22 cellular contexts compared by ENCODE assay signal in genomic region chr2:234695981-234696380, GRCh38.
DNase-seq lines count a peak whose midpoint lies in the region; ATAC-seq and TF ChIP-seq lines count a peak whose summit lies in the region.
"Had no signal": no experiment of that assay in that cellular context is flagged by ENCODE, and none has a peak within 500 bp of the region (broad histone marks: within the 10 kb centered on the region; RNA-seq: fewer than 3 reads in every experiment).

No MANE protein-coding gene starts in this region.

- H3K9me3 ChIP-seq in PC-9 (ENCODE audit: insufficient read depth, low read depth) (peaks cover 29% of the 10 kb centered on the region), osteoblast (ENCODE audit: low read depth, low read length) (peaks cover 4% of the 10 kb centered on the region)
- H3K9me3 ChIP-seq: BE2C had no signal

- ATAC-seq in left lobe of liver, result no peak
- ATAC-seq: GM12878 had no signal

- H3K79me2 ChIP-seq in PC-9 (ENCODE audit: low read depth) (no peaks in the 10 kb centered on the region), osteoblast (ENCODE audit: insufficient read depth, low read length) (no peaks in the 10 kb centered on the region)

- H3K4me1 ChIP-seq in PC-9 (replicated peaks; ENCODE audit: insufficient read depth) (peaks cover 35% of the 10 kb centered on the region), osteoblast (ENCODE audit: insufficient read depth, low read length) (peaks cover 25% of the 10 kb centered on the region)
- H3K4me1 ChIP-seq: BLaER1 had no signal

- DNase-seq in PC-9, result no peak
- peak; percentile 36 for DNase-seq in osteoblast (ENCODE audit: insufficient read length, low spot score, missing footprints)
- no peak for DNase-seq in left lobe of liver (ENCODE audit: low spot score)
- no peak for DNase-seq in NCI-H2081 treated with DMSO at 0.1 percent for 48 hours (lab: John Stamatoyannopoulos, UW)
- DNase-seq in NCI-H1436 treated with DMSO at 0.1 percent for 48 hours (lab: John Stamatoyannopoulos, UW), result no peak
- DNase-seq: 8988T; ACHN; BE2C; C1 segment of cervical spinal cord; CD4-positive, alpha-beta memory T cell; CD4-positive, CD25-positive, alpha-beta regulatory T cell; CD8-positive, alpha-beta memory T cell; COR-L47; DMS 273 treated with DMSO at 0.1 percent for 48 hours; DMS153; DMS53; DMS79; DND-41; EL; GDM1 had no signal

- no TSS peak for BruUV-seq in PC-9 (replicated peaks; lab: Mats Ljungman, UMichigan)

- CTCF ChIA-PET in PC-9 (lab: Charles Lee), result interaction anchor here (0.6 kb wide), 1 partner anchor 16 kb away, joined by 3 read pairs; no protein-coding TSS in a partner anchor

- H3K36me3 ChIP-seq in PC-9 (ENCODE audit: low read depth), result no peaks in the 10 kb centered on the region; the same call in 1 of the 2 replicates
- H3K36me3 ChIP-seq in osteoblast (ENCODE audit: insufficient read depth, low read length), result no peaks in the 10 kb centered on the region
- H3K36me3 ChIP-seq: BE2C, BLaER1 had no signal

- H2AFZ ChIP-seq in PC-9 (no peak overlapping the region), osteoblast (ENCODE audit: low read length) (no peak overlapping the region)

- H3K27ac ChIP-seq in PC-9 (peak overlapping the region; percentile 92), osteoblast (ENCODE audit: low read depth, low read length) (no peak overlapping the region)
- H3K27ac ChIP-seq: BLaER1 had no signal

- TF ChIP-seq CTCF in PC-9 (conservative IDR thresholded peaks at IDR 0.05) (no peak), osteoblast (IDR thresholded peaks at IDR 0.05; ENCODE audit: extremely low read depth, low read depth, low read length) (no peak)

- no peaks in the 10 kb centered on the region for H3K9me2 ChIP-seq in PC-9 (ENCODE audit: insufficient read depth)

- H3F3A ChIP-seq in PC-9 (ENCODE audit: insufficient read depth, low read depth), result peaks cover 36% of the 10 kb centered on the region

- H4K20me1 ChIP-seq in PC-9 (ENCODE audit: insufficient read depth) (no peaks in the 10 kb centered on the region), osteoblast (ENCODE audit: insufficient read depth, low read length) (no peaks in the 10 kb centered on the region)
- H4K20me1 ChIP-seq: BLaER1 had no signal

- POLR2A ChIA-PET in PC-9 (lab: Charles Lee; ENCODE audit: unreplicated experiment), result no interaction called here

- H3K4me2 ChIP-seq in PC-9, result peak overlapping the region; percentile 61
- H3K4me2 ChIP-seq in osteoblast (ENCODE audit: insufficient read depth, low read length), result no peak overlapping the region
- H3K4me2 ChIP-seq: BLaER1 had no signal

- H3K27me3 ChIP-seq in PC-9 (ENCODE audit: insufficient read depth, low read depth) (no peaks in the 10 kb centered on the region), osteoblast (ENCODE audit: insufficient read depth, low read length) (no peaks in the 10 kb centered on the region)
- H3K27me3 ChIP-seq: BE2C, BLaER1 had no signal

- intact Hi-C loops in PC-9 (cut with micrococcal nuclease; ENCODE audit: unreplicated experiment), result no loop called here

- H3K4me3 ChIP-seq in PC-9, result 0 out of 2 replicates have a peak overlapping the region, but pooled peaks have one; percentile 1
- no peak overlapping the region for H3K4me3 ChIP-seq in osteoblast (ENCODE audit: insufficient read depth, low read length)
- H3K4me3 ChIP-seq: BLaER1, GM12878 had no signal
